1 cellular context compared by ENCODE assay signal in genomic region chr11:3178349-3178748, GRCh38.
A peak's percentile ranks its signal among the peaks of the same experiment; 100 is the strongest.
TF ChIP-seq lines count a peak whose summit lies in the region.

No MANE protein-coding gene starts in this region.

TF ChIP-seq in K562, 482 proteins besides CTCF, POLR2A, EP300 and RAD21:
- no peak for TF ChIP-seq MAFK (IDR thresholded peaks at IDR 0.05; ENCODE audit: low read length)
- no peak for TF ChIP-seq CEBPG (CRISPR knock-in tag; IDR thresholded peaks at IDR 0.05)
- peak; percentile 49 to 91 for TF ChIP-seq CEBPG (tag; conservative IDR thresholded peaks at IDR 0.05 in 1 of 2, IDR thresholded peaks at IDR 0.05 in 1 of 2)
- TF ChIP-seq MYBL2 (IDR thresholded peaks at IDR 0.05; ENCODE audit: low read depth) = no peak
- TF ChIP-seq MYBL2 (CRISPR knock-in tag; IDR thresholded peaks at IDR 0.05; ENCODE audit: borderline replicate concordance) = no peak
- no peak for TF ChIP-seq TGIF2 (CRISPR knock-in tag; IDR thresholded peaks at IDR 0.05)
- TF ChIP-seq SMARCA4 (IDR thresholded peaks at IDR 0.05) = no peak
- TF ChIP-seq LARP7 (IDR thresholded peaks at IDR 0.05) = no peak
- no peak for TF ChIP-seq CBX5 (IDR thresholded peaks at IDR 0.05; ENCODE audit: borderline replicate concordance, low read depth)
- no peak for TF ChIP-seq CUX1 (CRISPR knock-in tag; IDR thresholded peaks at IDR 0.05)
- TF ChIP-seq CEBPB (tag; IDR thresholded peaks at IDR 0.05) = peak; percentile 89
- TF ChIP-seq MAX (CRISPR knock-in tag; IDR thresholded peaks at IDR 0.05) = no peak
- TF ChIP-seq LEF1 (IDR thresholded peaks at IDR 0.05) = no peak
- TF ChIP-seq ARHGAP35 (IDR thresholded peaks at IDR 0.05; ENCODE audit: partially characterized antibody) = no peak
- TF ChIP-seq EWSR1 (IDR thresholded peaks at IDR 0.05; ENCODE audit: borderline replicate concordance, low read depth, partially characterized antibody) = no peak
- no peak for TF ChIP-seq CGGBP1 (CRISPR knock-in tag; IDR thresholded peaks at IDR 0.05)
